Comparison of ENCODE assay signal across 8 cellular contexts in the genomic region with DNA sequence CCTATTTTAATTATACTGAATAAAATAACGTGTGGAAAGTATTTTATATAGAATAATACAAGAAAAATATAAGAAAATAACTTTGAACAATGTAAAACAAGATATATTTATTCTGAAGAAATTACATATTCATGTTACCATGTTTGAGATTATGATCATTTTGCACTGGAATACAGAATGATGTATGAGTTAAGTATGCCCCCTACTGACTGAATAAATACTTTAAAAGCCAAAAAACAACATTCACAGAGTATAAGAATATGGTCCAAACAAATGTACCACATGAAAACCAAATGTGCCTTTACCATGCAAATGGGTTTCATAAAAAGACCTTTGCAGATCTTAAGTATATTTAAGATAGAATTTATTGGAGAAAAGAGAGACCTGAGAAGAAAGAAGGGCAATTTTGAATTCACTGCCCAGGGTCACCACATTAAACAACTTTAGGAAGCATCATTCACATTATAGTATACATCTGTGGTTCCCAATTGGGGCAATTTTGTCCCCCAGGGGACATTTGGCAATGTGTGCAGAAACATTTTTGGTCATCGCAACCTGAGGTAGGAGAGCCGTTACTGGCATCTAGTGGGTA.
DNase-seq lines count a peak whose midpoint lies in the region; ATAC-seq and TF ChIP-seq lines count a peak whose summit lies in the region.

No MANE protein-coding gene starts in this region.

- H2BK15ac ChIP-seq in H9 (ENCODE audit: low read depth, low read length), result no peak overlapping the region

- TF ChIP-seq CTCF in H9 (conservative IDR thresholded peaks at IDR 0.05) (peak; percentile 58), SU-DHL-6 (IDR thresholded peaks at IDR 0.05; ENCODE audit: insufficient read depth, low read length, poor library complexity, severe bottlenecking) (peak; percentile 34), kidney epithelial cell (IDR thresholded peaks at IDR 0.05; ENCODE audit: insufficient read depth, low read length, poor library complexity, severe bottlenecking) (peak; percentile 22)

- no peak overlapping the region for H3K9ac ChIP-seq in H9 (ENCODE audit: extremely low read depth, insufficient read length, low read length)
- H3K9ac ChIP-seq in SU-DHL-6 (ENCODE audit: low read length), result no peak overlapping the region

- no peaks in the 10 kb centered on the region for H3K79me1 ChIP-seq in H9 (ENCODE audit: insufficient read depth, low read depth, low read length, poor library complexity, severe bottlenecking)

- peak in 4 of 5 donors; percentile 29 to 42 (median 36) for DNase-seq in CD4-positive, alpha-beta memory T cell
- DNase-seq in H9 (no peak), kidney epithelial cell (ENCODE audit: low read depth) (no peak), NCI-H226 (no peak), NCI-H1930 (lab: John Stamatoyannopoulos, UW) (no peak)

- intact Hi-C loops in CD4-positive, alpha-beta memory T cell (cut with micrococcal nuclease), result loop anchor here (1.0 to 5.0 kb wide), 6 partner anchors 313 to 1456 kb away; no protein-coding TSS in a partner anchor

- no peak overlapping the region for H2BK5ac ChIP-seq in H9 (ENCODE audit: insufficient read length, low read length)

- no peak overlapping the region for H4K8ac ChIP-seq in H9 (replicated peaks; ENCODE audit: insufficient read length, low read depth, low read length)

- H2BK20ac ChIP-seq in H9 (ENCODE audit: low read depth, low read length, poor library complexity, severe bottlenecking), result no peak overlapping the region

- POLR2A ChIA-PET in CD4-positive, alpha-beta memory T cell (lab: Charles Lee; ENCODE audit: partially characterized antibody), result interaction anchor here (0.9 kb wide), 1 partner anchor 325 kb away, joined by 3 read pairs; a partner anchor contains a TSS

- H3K79me2 ChIP-seq in H9 (ENCODE audit: insufficient read depth, low read length) (no peaks in the 10 kb centered on the region), SU-DHL-6 (ENCODE audit: insufficient read depth, low read length) (no peaks in the 10 kb centered on the region)

- H3K27ac ChIP-seq in CD4-positive, alpha-beta memory T cell (ENCODE audit: low read depth, low read length), result no peak overlapping the region
- H3K27ac ChIP-seq in H9 (ENCODE audit: insufficient read length, low read depth, low read length) (no peak overlapping the region), SU-DHL-6 (ENCODE audit: low read depth, low read length) (no peak overlapping the region)

- H3F3A ChIP-seq in SU-DHL-6 (ENCODE audit: insufficient read depth), result peaks cover 3% of the 10 kb centered on the region; the same call in 1 of the 2 replicates

- no peaks in the 10 kb centered on the region for H3K9me3 ChIP-seq in CD4-positive, alpha-beta memory T cell (ENCODE audit: control insufficient read depth in 1 of 2, low read length in 2 of 2)
- H3K9me3 ChIP-seq in H9 (ENCODE audit: control insufficient read depth, low read depth, low read length), result no peaks in the 10 kb centered on the region
- H3K9me3 ChIP-seq in SU-DHL-6 (ENCODE audit: insufficient read depth, low read length), result no peaks in the 10 kb centered on the region

- H3K4me3 ChIP-seq in CD4-positive, alpha-beta memory T cell (ENCODE audit: low read length in 2 of 2), result no peak overlapping the region
- H3K4me3 ChIP-seq in SU-DHL-6 (ENCODE audit: insufficient read depth, low read length, poor library complexity, severe bottlenecking) (no peak overlapping the region), kidney epithelial cell (ENCODE audit: low read depth, low read length) (no peak overlapping the region)

- no peaks in the 10 kb centered on the region for H3K4me1 Mint-ChIP-seq in CD4-positive, alpha-beta memory T cell
- H3K4me1 Mint-ChIP-seq in H9, result no peaks in the 10 kb centered on the region

- H2AK5ac ChIP-seq in H9 (ENCODE audit: insufficient read length, low read length), result no peak overlapping the region

- H3K27me3 ChIP-seq in CD4-positive, alpha-beta memory T cell (ENCODE audit: insufficient read depth, low read length), result no peaks in the 10 kb centered on the region
- H3K27me3 ChIP-seq in H9 (ENCODE audit: insufficient read depth, low read length) (no peaks in the 10 kb centered on the region), SU-DHL-6 (ENCODE audit: low read length) (no peaks in the 10 kb centered on the region), kidney epithelial cell (ENCODE audit: control insufficient read depth, insufficient read depth, low read length) (no peaks in the 10 kb centered on the region)

- no peak for ATAC-seq in HG03108 (IDR thresholded peaks at IDR 0.05; ENCODE audit: unreplicated experiment)
- ATAC-seq in HG02973 (IDR thresholded peaks at IDR 0.05; ENCODE audit: unreplicated experiment), result no peak

- H3K36me3 Mint-ChIP-seq in CD4-positive, alpha-beta memory T cell, result no peaks in the 10 kb centered on the region
- peaks cover 7 to 19% (median 8%) of the 10 kb centered on the region in 3 experiments; a peak in 6 of 7 replicates for H3K36me3 Mint-ChIP-seq in H9 (ENCODE audit: insufficient read depth in 1 of 3, low read depth in 3 of 3)

- no peak overlapping the region for H2BK12ac ChIP-seq in H9 (ENCODE audit: insufficient read length, low read depth, low read length)

- no peak overlapping the region for H3K4ac ChIP-seq in H9 (ENCODE audit: low read depth, low read length)

- no peak overlapping the region for H3K27ac Mint-ChIP-seq in CD4-positive, alpha-beta memory T cell
- H3K27ac Mint-ChIP-seq in H9, result no peak overlapping the region

- no peak overlapping the region for H3T11ph ChIP-seq in H9 (ENCODE audit: low read length)

- H3K23me2 ChIP-seq in H9 (ENCODE audit: insufficient read length, low read depth, low read length, poor library complexity, severe bottlenecking), result no peaks in the 10 kb centered on the region

- H4K20me1 ChIP-seq in H9 (ENCODE audit: control insufficient read depth, insufficient read depth, insufficient read length), result no peaks in the 10 kb centered on the region
- H4K20me1 ChIP-seq in SU-DHL-6 (ENCODE audit: low read depth, low read length), result no peaks in the 10 kb centered on the region

- no peak overlapping the region for H4K5ac ChIP-seq in H9 (ENCODE audit: insufficient read length, low read depth, low read length)

- no peaks in the 10 kb centered on the region for H3K9me3 Mint-ChIP-seq in CD4-positive, alpha-beta memory T cell
- no peaks in the 10 kb centered on the region; a peak in 1 of 5 replicates for H3K9me3 Mint-ChIP-seq in H9

- H3K4me3 Mint-ChIP-seq in CD4-positive, alpha-beta memory T cell, result no peak overlapping the region
- no peak overlapping the region for H3K4me3 Mint-ChIP-seq in H9

- no peak overlapping the region for H3K56ac ChIP-seq in H9 (ENCODE audit: insufficient read length, low read depth, low read length)

- H3K27me3 Mint-ChIP-seq in CD4-positive, alpha-beta memory T cell, result no peaks in the 10 kb centered on the region
- no peaks in the 10 kb centered on the region for H3K27me3 Mint-ChIP-seq in H9 (ENCODE audit: low read depth)

- no CpG with 5 or more reads among the region's 3 CpGs for WGBS in H9 (ENCODE audit: extremely low coverage, insufficient read length, low lambda C conversion rate)

- no peaks in the 10 kb centered on the region for H3K36me3 ChIP-seq in CD4-positive, alpha-beta memory T cell (ENCODE audit: insufficient read depth, low read length)
- H3K36me3 ChIP-seq in SU-DHL-6 (ENCODE audit: low read length) (no peaks in the 10 kb centered on the region), kidney epithelial cell (ENCODE audit: control insufficient read depth, insufficient read depth, low read length) (no peaks in the 10 kb centered on the region)

- H4K91ac ChIP-seq in H9 (ENCODE audit: insufficient read length, low read depth, low read length), result no peak overlapping the region

- H3K18ac ChIP-seq in H9 (ENCODE audit: insufficient read length, low read depth, low read length), result no peak overlapping the region

- H3K14ac ChIP-seq in H9 (ENCODE audit: insufficient read depth, low read length), result no peak overlapping the region

- H3K23ac ChIP-seq in H9 (ENCODE audit: insufficient read length, low read depth, low read length), result no peak overlapping the region

- H3K4me2 ChIP-seq in H9 (ENCODE audit: insufficient read depth, insufficient read length, low read length) (no peak overlapping the region), SU-DHL-6 (ENCODE audit: low read depth, low read length, poor library complexity, severe bottlenecking) (no peak overlapping the region)

- CTCF ChIA-PET in CD4-positive, alpha-beta memory T cell (lab: Charles Lee; ENCODE audit: partially characterized antibody), result interaction anchor here (0.9 to 2.3 kb wide), 9 partner anchors 27 to 627 kb away, joined by 3 to 33 read pairs (median 5); no protein-coding TSS in a partner anchor

- H2AFZ ChIP-seq in H9 (ENCODE audit: low read length), result no peak overlapping the region
- no peak overlapping the region for H2AFZ ChIP-seq in SU-DHL-6 (ENCODE audit: low read depth, low read length, severe bottlenecking)

- H3K9me2 ChIP-seq in SU-DHL-6 (replicated peaks; ENCODE audit: insufficient read depth, low read length), result no peaks in the 10 kb centered on the region

- H2BK120ac ChIP-seq in H9 (ENCODE audit: low read depth, low read length, poor library complexity, severe bottlenecking), result no peak overlapping the region

- H3K4me1 ChIP-seq in CD4-positive, alpha-beta memory T cell (ENCODE audit: insufficient read depth, low read length), result no peaks in the 10 kb centered on the region
- no peaks in the 10 kb centered on the region for H3K4me1 ChIP-seq in H9 (ENCODE audit: insufficient read depth, low read length)

Comparison
In these comparisons a context has a peak if more than half of its experiments do, and no peak if none do; other contexts are left out.
1. DNase-seq: peak in CD4-positive, alpha-beta memory T cell (4 of 5); none in H9 (single experiment), kidney epithelial cell (single experiment), NCI-H226 (single experiment) and NCI-H1930 (0 of 2).
2. Peak in every context shown above with its lines, with median percentiles within 50 percentile points of each other: CTCF ChIP-seq.